ENCODE assay signal across 10 cellular contexts in genomic region chr19:19670070-19670551, GRCh38. TPM values are rescaled to one million over a fixed set of nuclear protein-coding genes. Genes with fewer than 3 reads are reported as not detected.
DNase-seq lines count a peak whose midpoint lies in the region; ATAC-seq and TF ChIP-seq lines count a peak whose summit lies in the region.
"Had no signal": no experiment of that assay in that cellular context is flagged by ENCODE, and none has a peak within 500 bp of the region (broad histone marks: within the 10 kb centered on the region; RNA-seq: fewer than 3 reads in every experiment).

No MANE protein-coding gene starts in this region.

- ATAC-seq in GM19455 (IDR thresholded peaks at IDR 0.05; ENCODE audit: unreplicated experiment): no peak

- no peak overlapping the region for H3K27ac ChIP-seq in breast epithelium
- H3K27ac ChIP-seq in mesodermal cell (ENCODE audit: low read depth, low read length, severe bottlenecking): no peak overlapping the region
- no peak overlapping the region for H3K27ac ChIP-seq in SJCRH30

- H3K4me1 Mint-ChIP-seq in IgD-negative memory B cell: peaks cover 11 to 25% (median 17%) of the 10 kb centered on the region in 3 donors

- H3K4me3 ChIP-seq in breast epithelium (peak overlapping the region in 2 of 3 donors; percentile 84 to 91), mesodermal cell (ENCODE audit: extremely low read depth, insufficient read depth, low read length, poor library complexity, severe bottlenecking) (peak overlapping the region; percentile 92), SJCRH30 (no peak overlapping the region)

- H3K27me3 Mint-ChIP-seq in IgD-negative memory B cell: no peaks in the 10 kb centered on the region

- peak overlapping the region; percentile 84 to 94 (median 90) for H3K4me3 Mint-ChIP-seq in IgD-negative memory B cell

- WGBS in mesodermal cell (ENCODE audit: insufficient coverage in 2 of 2), 2 experiments: 57 to 74% methylated on average over 6 to 10 of the region's 10 CpGs

- no peak for TF ChIP-seq CTCF in breast epithelium (IDR thresholded peaks at IDR 0.05)

- no peaks in the 10 kb centered on the region for H3K27me3 ChIP-seq in breast epithelium
- H3K27me3 ChIP-seq in SJCRH30: no peaks in the 10 kb centered on the region

- no peaks in the 10 kb centered on the region for H3K9me3 ChIP-seq in breast epithelium
- peaks cover 5% of the 10 kb centered on the region for H3K9me3 ChIP-seq in mesodermal cell (ENCODE audit: control insufficient read depth, low read length)
- H3K9me3 ChIP-seq in SJCRH30 (replicated peaks): no peaks in the 10 kb centered on the region; the same call in 1 of the 2 replicates

- H3K27ac Mint-ChIP-seq in IgD-negative memory B cell: peak overlapping the region; percentile 64 to 87 (median 86)

- H3K9me3 Mint-ChIP-seq in IgD-negative memory B cell: peaks cover 0 to 4% (median 0%) of the 10 kb centered on the region in 3 donors

- H3K36me3 ChIP-seq in breast epithelium (no peaks in the 10 kb centered on the region), mesodermal cell (ENCODE audit: control insufficient read depth, insufficient read depth, low read length) (peaks cover 35% of the 10 kb centered on the region), SJCRH30 (peaks cover 9% of the 10 kb centered on the region)

- peaks cover 5% of the 10 kb centered on the region for H3K36me3 Mint-ChIP-seq in IgD-negative memory B cell

- H3K4me1 ChIP-seq in breast epithelium: no peaks in the 10 kb centered on the region
- peaks cover 2% of the 10 kb centered on the region for H3K4me1 ChIP-seq in mesodermal cell (ENCODE audit: control insufficient read depth, insufficient read depth, low read length, poor library complexity, severe bottlenecking)
- H3K4me1 ChIP-seq in SJCRH30: peaks cover 3% of the 10 kb centered on the region; the same call in 1 of the 2 replicates

- DNase-seq in Ammon's horn (ENCODE audit: low spot score): peak; percentile 1
- no peak for DNase-seq in breast epithelium (ENCODE audit: low spot score in 2 of 2)
- DNase-seq in NCI-H2227 (lab: John Stamatoyannopoulos, UW; ENCODE audit: unreplicated experiment): no peak
- DNase-seq in KG1 (lab: John Stamatoyannopoulos, UW): no peak
- DNase-seq in SJCRH30: no peak
- DNase-seq: hippocampal formation, NCI-H2171 treated with DMSO at 0.1 percent for 48 hours had no signal

- intact Hi-C loops in breast epithelium (cut with DNase I; ENCODE audit: low total_unique reads): no loop called here

- no peak for TF ChIP-seq POLR2A in breast epithelium (IDR thresholded peaks at IDR 0.05)

RNA-seq across cellular contexts. Expression of gene ZNF101, which starts 1.5 kb away (rescaled TPM):
- 32.2 TPM for polyA plus RNA-seq in IgD-negative memory B cell
- total RNA-seq in breast epithelium: 10 to 100 TPM in 2 of 3 donors, 1 to 10 TPM in 1; 4.8 to 32.8 (median 16.7) TPM
- 9.4 TPM for polyA plus RNA-seq in mesodermal cell (2013, experiment 1 of 2)
- polyA plus RNA-seq in mesodermal cell (2013, experiment 2 of 2): 9.0 TPM
- total RNA-seq in SJCRH30 (2014; rRNA removed; shearing (Covaris generic)): 17.9 and 19.5 TPM in 2 replicates

RNA-seq across cellular contexts. Expression of gene ATP13A1, which starts 6.6 kb away (rescaled TPM):
- 59.0 TPM for polyA plus RNA-seq in IgD-negative memory B cell
- 100 to 1,000 TPM; 155 to 222 (median 189) TPM for total RNA-seq in breast epithelium
- 39.3 TPM for polyA plus RNA-seq in mesodermal cell (2013, experiment 1 of 2)
- polyA plus RNA-seq in mesodermal cell (2013, experiment 2 of 2): 30.3 TPM
- total RNA-seq in SJCRH30 (2014; rRNA removed; shearing (Covaris generic)): 28.8 and 29.3 TPM in 2 replicates

RNA-seq across cellular contexts. Expression of gene GMIP, which starts 26.7 kb away (rescaled TPM):
- polyA plus RNA-seq in IgD-negative memory B cell: 72.4 TPM
- 10 to 100 TPM in 1 of 3 donors, 1 to 10 TPM in 2; 7.9 to 10.4 (median 8.5) TPM for total RNA-seq in breast epithelium
- polyA plus RNA-seq in mesodermal cell (2013, experiment 1 of 2): 22.4 TPM
- polyA plus RNA-seq in mesodermal cell (2013, experiment 2 of 2): 16.1 TPM
- total RNA-seq in SJCRH30 (2014; rRNA removed; shearing (Covaris generic)): 3.2 and 4.6 TPM in 2 replicates

RNA-seq across cellular contexts. Expression of gene LPAR2, which starts 42.1 kb away (rescaled TPM):
- polyA plus RNA-seq in IgD-negative memory B cell: 14.3 TPM
- total RNA-seq in breast epithelium: 10 to 100 TPM in 2 of 3 donors, 1 to 10 TPM in 1; 3.2 to 17.1 (median 16.4) TPM
- 71.4 TPM for polyA plus RNA-seq in mesodermal cell (2013, experiment 1 of 2)
- polyA plus RNA-seq in mesodermal cell (2013, experiment 2 of 2): 59.9 TPM
- 1.5 and 1.9 TPM in 2 replicates for total RNA-seq in SJCRH30 (2014; rRNA removed; shearing (Covaris generic))

RNA-seq across cellular contexts. Expression of gene PBX4, which starts 51.6 kb away (rescaled TPM):
- polyA plus RNA-seq in IgD-negative memory B cell: 4.1 TPM
- 1 to 10 TPM; 3.4 to 5.9 (median 5.6) TPM for total RNA-seq in breast epithelium
- 5.1 TPM for polyA plus RNA-seq in mesodermal cell (2013, experiment 1 of 2)
- 2.3 TPM for polyA plus RNA-seq in mesodermal cell (2013, experiment 2 of 2)
- 3.6 and 3.7 TPM in 2 replicates for total RNA-seq in SJCRH30 (2014; rRNA removed; shearing (Covaris generic))
